In genomic region chr6:158020272-158020711, GRCh38 we compare ENCODE assay signal across 14 cellular contexts. TPM values are rescaled to one million over a fixed set of nuclear protein-coding genes. Genes with fewer than 3 reads are reported as not detected.
A peak's percentile ranks its signal among the peaks of the same experiment; 100 is the strongest.
DNase-seq lines count a peak whose midpoint lies in the region; ATAC-seq, FAIRE-seq and TF ChIP-seq lines count a peak whose summit lies in the region.
"Had no signal": no experiment of that assay in that cellular context is flagged by ENCODE, and none has a peak within 500 bp of the region (broad histone marks: within the 10 kb centered on the region; RNA-seq: fewer than 3 reads in every experiment).

No MANE protein-coding gene starts in this region.

- BruUV-seq in mammary epithelial cell (replicated peaks; lab: Mats Ljungman, UMichigan): no TSS peak
- no TSS peak for BruUV-seq in HepG2 (replicated peaks; lab: Mats Ljungman, UMichigan)

- in situ Hi-C loops in mammary epithelial cell (cut with MboI; ENCODE audit: low sequenced_read_pairs in 2 of 2) (no loop called here), HepG2 (cut with HindIII; ENCODE audit: extremely low pct_ligation_motif_present, low pct_unique_long_range_greater_than_20kb) (no loop called here)

- TF ChIP-seq RAD21 in HepG2 (CRISPR knock-in tag; IDR thresholded peaks at IDR 0.05): no peak

- H3K36me3 ChIP-seq in mammary epithelial cell (ENCODE audit: insufficient read depth, low read length): peaks cover 3% of the 10 kb centered on the region
- H3K36me3 ChIP-seq in breast epithelium: no peaks in the 10 kb centered on the region
- H3K36me3 ChIP-seq in HepG2 (replicated peaks in 1 of 2; ENCODE audit: control insufficient read depth in 1 of 2, insufficient read depth in 2 of 2, low read length in 2 of 2): peaks cover 45 to 79% of the 10 kb centered on the region in 2 experiments
- H3K36me3 ChIP-seq: upper lobe of left lung had no signal

- H3K27ac ChIP-seq in mammary epithelial cell (ENCODE audit: insufficient read depth, low read depth, low read length): no peak overlapping the region
- peak overlapping the region in 1 of 2 donors; percentile 26 for H3K27ac ChIP-seq in breast epithelium
- peak overlapping the region; percentile 4 for H3K27ac ChIP-seq in HepG2 (ENCODE audit: extremely low read length, insufficient read depth, low read length)
- H3K27ac ChIP-seq: upper lobe of left lung had no signal

- H3K4me2 ChIP-seq in mammary epithelial cell (ENCODE audit: insufficient read depth, low read depth, low read length) (no peak overlapping the region), HepG2 (ENCODE audit: low read depth, low read length) (no peak overlapping the region)

- H3K9me3 ChIP-seq in mammary epithelial cell (replicated peaks; ENCODE audit: insufficient read depth, low read length) (no peaks in the 10 kb centered on the region), breast epithelium (no peaks in the 10 kb centered on the region), HepG2 (ENCODE audit: low read length) (no peaks in the 10 kb centered on the region)
- H3K9me3 ChIP-seq: upper lobe of left lung had no signal

- FAIRE-seq in HepG2 (lab: Jason Lieb, UNC): no peak

- CTCF ChIA-PET in mammary epithelial cell (lab: Charles Lee; ENCODE audit: low non-redundant PET): no interaction called here
- CTCF ChIA-PET in HepG2 (lab: Yijun Ruan, JAX; ENCODE audit: low intra/inter-chr PET ratio, low total read pairs): no interaction called here

- peaks cover 31% of the 10 kb centered on the region for H3K79me2 ChIP-seq in mammary epithelial cell (ENCODE audit: insufficient read depth, low read length)
- peaks cover 89% of the 10 kb centered on the region for H3K79me2 ChIP-seq in HepG2 (ENCODE audit: insufficient read depth, low read length)

- dilution Hi-C loops in mammary epithelial cell (cut with HindIII; ENCODE audit: low sequenced_read_pairs): no loop called here

- WGBS in mammary epithelial cell (ENCODE audit: low coverage, missing lambda C conversion rate): 100% methylated on average over 4 of the region's 6 CpGs
- 89% methylated on average over 6 of the region's 6 CpGs for WGBS in HepG2 (ENCODE audit: low lambda C conversion rate)

- TF ChIP-seq EP300 in HepG2 (IDR thresholded peaks at IDR 0.05; ENCODE audit: low read depth in 2 of 2, low read length in 2 of 2): no peak
- TF ChIP-seq EP300 in HepG2 (CRISPR knock-in tag; IDR thresholded peaks at IDR 0.05; ENCODE audit: borderline replicate concordance): no peak

- H3K27me3 Mint-ChIP-seq in activated T-helper 17 cell treated with anti-CD3 and anti-CD28 coated beads, Interleukin-2, amount 50 U/mL, for 72 hours: no peaks in the 10 kb centered on the region
- H3K27me3 Mint-ChIP-seq in stimulated activated naive CD8-positive, alpha-beta T cell treated with anti-CD3 and anti-CD28 coated beads, Interleukin-15, amount 100 ng/mL, for 72 hours: no peaks in the 10 kb centered on the region

- peaks cover 46% of the 10 kb centered on the region for H3K36me3 Mint-ChIP-seq in activated T-helper 17 cell treated with anti-CD3 and anti-CD28 coated beads, Interleukin-2, amount 50 U/mL, for 72 hours (ENCODE audit: low read depth)

- H4K20me1 ChIP-seq in mammary epithelial cell (ENCODE audit: insufficient read depth, low read length) (no peaks in the 10 kb centered on the region), HepG2 (ENCODE audit: insufficient read depth, low read length) (no peaks in the 10 kb centered on the region)

- TF ChIP-seq CTCF in mammary epithelial cell (conservative IDR thresholded peaks at IDR 0.05 in 1 of 2, IDR thresholded peaks at IDR 0.05 in 1 of 2; ENCODE audit: extremely low read depth in 1 of 2, insufficient read depth in 1 of 2, low read depth in 1 of 2, low read length in 2 of 2) (no peak), breast epithelium (IDR thresholded peaks at IDR 0.05) (no peak), HepG2 (CRISPR knock-in tag; IDR thresholded peaks at IDR 0.05) (no peak)

- H3K27ac Mint-ChIP-seq in activated T-helper 17 cell treated with anti-CD3 and anti-CD28 coated beads, Interleukin-2, amount 50 U/mL, for 72 hours: peak overlapping the region; percentile 31
- peak overlapping the region in 1 of 2 donors; percentile 29 for H3K27ac Mint-ChIP-seq in stimulated activated naive CD8-positive, alpha-beta T cell treated with anti-CD3 and anti-CD28 coated beads, Interleukin-15, amount 100 ng/mL, for 72 hours

- POLR2A ChIA-PET in HepG2 (lab: Yijun Ruan, JAX): interaction anchor here (1.7 to 3.8 kb wide), 2 partner anchors 8 to 14 kb away, joined by 8 to 39 read pairs; no protein-coding TSS in a partner anchor

- H3K9me3 Mint-ChIP-seq in activated T-helper 17 cell treated with anti-CD3 and anti-CD28 coated beads, Interleukin-2, amount 50 U/mL, for 72 hours: no peaks in the 10 kb centered on the region
- H3K9me3 Mint-ChIP-seq in stimulated activated naive CD8-positive, alpha-beta T cell treated with anti-CD3 and anti-CD28 coated beads, Interleukin-15, amount 100 ng/mL, for 72 hours: no peaks in the 10 kb centered on the region

- ATAC-seq in activated T-helper 17 cell treated with anti-CD3 and anti-CD28 coated beads, Interleukin-2, amount 50 U/mL, for 72 hours (replicated peaks): peak; percentile 93
- ATAC-seq in HepG2 (no peak), HG03432 (IDR thresholded peaks at IDR 0.05; ENCODE audit: unreplicated experiment) (no peak), HG03139 (IDR thresholded peaks at IDR 0.05; ENCODE audit: unreplicated experiment) (no peak)
- ATAC-seq in stimulated activated naive CD8-positive, alpha-beta T cell treated with anti-CD3 and anti-CD28 coated beads, Interleukin-15, amount 100 ng/mL, for 72 hours: peak; percentile 55

- H3K4me1 Mint-ChIP-seq in activated T-helper 17 cell treated with anti-CD3 and anti-CD28 coated beads, Interleukin-2, amount 50 U/mL, for 72 hours: peaks cover 10% of the 10 kb centered on the region
- peaks cover 17% of the 10 kb centered on the region for H3K4me1 Mint-ChIP-seq in stimulated activated naive CD8-positive, alpha-beta T cell treated with anti-CD3 and anti-CD28 coated beads, Interleukin-15, amount 100 ng/mL, for 72 hours

- no peak overlapping the region for H3K4me3 ChIP-seq in mammary epithelial cell (replicated peaks in 1 of 3; ENCODE audit: insufficient read depth in 1 of 3, low read depth in 2 of 3, low read length in 3 of 3)
- H3K4me3 ChIP-seq in breast epithelium: no peak overlapping the region
- no peak overlapping the region for H3K4me3 ChIP-seq in HepG2 (replicated peaks in 1 of 3; ENCODE audit: insufficient read depth in 1 of 3, low read depth in 2 of 3, low read length in 3 of 3)
- H3K4me3 ChIP-seq: upper lobe of left lung had no signal

- TF ChIP-seq POLR2A in breast epithelium (IDR thresholded peaks at IDR 0.05) (no peak), HepG2 (IDR thresholded peaks at IDR 0.05; ENCODE audit: insufficient read depth in 1 of 2, low read depth in 2 of 2, low read length in 2 of 2) (no peak)

- H3K27me3 ChIP-seq in mammary epithelial cell (ENCODE audit: insufficient read depth, low read length): no peaks in the 10 kb centered on the region
- no peaks in the 10 kb centered on the region for H3K27me3 ChIP-seq in breast epithelium
- no peaks in the 10 kb centered on the region for H3K27me3 ChIP-seq in HepG2 (ENCODE audit: control insufficient read depth in 1 of 2, insufficient read depth in 2 of 2, low read length in 2 of 2)
- H3K27me3 ChIP-seq: upper lobe of left lung had no signal

- H3K4me1 ChIP-seq in mammary epithelial cell (ENCODE audit: insufficient read depth, low read length) (no peaks in the 10 kb centered on the region), breast epithelium (peaks cover 0 to 4% of the 10 kb centered on the region in 2 donors), HepG2 (ENCODE audit: insufficient read depth, low read length) (peaks cover 70% of the 10 kb centered on the region)
- H3K4me1 ChIP-seq: upper lobe of left lung had no signal

- H3K4me3 Mint-ChIP-seq in activated T-helper 17 cell treated with anti-CD3 and anti-CD28 coated beads, Interleukin-2, amount 50 U/mL, for 72 hours: no peak overlapping the region
- no peak overlapping the region for H3K4me3 Mint-ChIP-seq in stimulated activated naive CD8-positive, alpha-beta T cell treated with anti-CD3 and anti-CD28 coated beads, Interleukin-15, amount 100 ng/mL, for 72 hours

- H3K9ac ChIP-seq in mammary epithelial cell (ENCODE audit: insufficient read depth, low read length) (no peak overlapping the region), HepG2 (ENCODE audit: insufficient read depth, low read depth, low read length) (no peak overlapping the region)

- DNase-seq in mammary epithelial cell (peak; percentile 35), breast epithelium (ENCODE audit: low spot score in 2 of 2) (no peak), HepG2 (ENCODE audit: low spot score) (no peak), DMS79 (lab: John Stamatoyannopoulos, UW) (no peak)
- DNase-seq in stimulated activated naive CD8-positive, alpha-beta T cell treated with anti-CD3 and anti-CD28 coated beads, Interleukin-15, amount 100 ng/mL, for 72 hours: no peak
- DNase-seq: activated CD4-positive, alpha-beta T cell treated with anti-CD3 and anti-CD28 coated beads, Interleukin-2, amount 50 U/mL, for 1 hour; cortex of kidney; H7; NCI-H2029 treated with DMSO at 0.1 percent for 48 hours; NCI-H774; upper lobe of left lung had no signal

- H2AFZ ChIP-seq in mammary epithelial cell (ENCODE audit: low read depth, low read length) (no peak overlapping the region), HepG2 (ENCODE audit: low read length) (no peak overlapping the region)

- intact Hi-C loops in mammary epithelial cell (cut with micrococcal nuclease) (no loop called here), breast epithelium (cut with DNase I; ENCODE audit: low total_unique reads) (no loop called here), HepG2 (cut with micrococcal nuclease; ENCODE audit: unreplicated experiment) (no loop called here)

RNA-seq across cellular contexts. Expression of gene SYNJ2, which starts 38.6 kb away (rescaled TPM):
- 10 to 100 TPM; 16.0 to 26.6 TPM for total RNA-seq in mammary epithelial cell
- polyA plus RNA-seq in mammary epithelial cell: 17.0 TPM
- polyA minus RNA-seq in mammary epithelial cell: 66.3 TPM
- total RNA-seq in breast epithelium: 10 to 100 TPM in 2 of 3 donors, 1 to 10 TPM in 1; 3.0 to 20.2 (median 15.7) TPM
- 10 to 100 TPM; 28.0 to 32.0 TPM for total RNA-seq in activated T-helper 17 cell treated with anti-CD3 and anti-CD28 coated beads, Interleukin-2, amount 50 U/mL, for 72 hours
- 39.0 and 39.1 TPM in 2 replicates for total RNA-seq in HepG2 (2016; rRNA removed; fragmentation: Illumina TruSeq; extraction: Trizol)
- 50.4 and 51.2 TPM in 2 replicates for total RNA-seq in HepG2 (2016; cell fraction: cytosol; rRNA removed; fragmentation: Illumina TruSeq; extraction: Trizol; ENCODE audit: low read depth)
- 32.6 and 44.6 TPM in 2 replicates for total RNA-seq in HepG2 (2016; cell fraction: insoluble cytoplasmic fraction; rRNA removed; fragmentation: Illumina TruSeq; extraction: Trizol)
- 52.4 and 52.9 TPM in 2 replicates for total RNA-seq in HepG2 (2016; cell fraction: membrane; rRNA removed; fragmentation: Illumina TruSeq; extraction: Trizol)
- total RNA-seq in HepG2 (2016; cell fraction: nucleus; rRNA removed; fragmentation: Illumina TruSeq; extraction: Trizol): 33.3 and 38.2 TPM in 2 replicates
- polyA plus RNA-seq in HepG2 (2011; rRNA removed): 57.6 and 59.5 TPM in 2 replicates
- polyA plus RNA-seq in HepG2 (2011; cell fraction: cytosol; rRNA removed): 44.7 and 49.0 TPM in 2 replicates
- polyA plus RNA-seq in HepG2 (2011; cell fraction: nucleus; rRNA removed): 85.9 and 86.7 TPM in 2 replicates
- polyA plus RNA-seq in HepG2 (2012): 53.7 and 59.9 TPM in 2 replicates
- polyA plus RNA-seq in HepG2 (2016; cell fraction: cytosol; fragmentation: Illumina TruSeq; extraction: Trizol; ENCODE audit: low read depth): 53.0 and 54.8 TPM in 2 replicates
- 28.2 and 29.0 TPM in 2 replicates for polyA plus RNA-seq in HepG2 (2016; cell fraction: insoluble cytoplasmic fraction; fragmentation: Illumina TruSeq; extraction: Trizol; ENCODE audit: low read depth)
- polyA plus RNA-seq in HepG2 (2016; cell fraction: membrane; fragmentation: Illumina TruSeq; extraction: Trizol; ENCODE audit: low read depth): 41.5 and 42.8 TPM in 2 replicates
- 49.3 and 52.0 TPM in 2 replicates for polyA plus RNA-seq in HepG2 (2016; cell fraction: nucleus; fragmentation: Illumina TruSeq; extraction: Trizol; ENCODE audit: insufficient read depth, low read depth)
- polyA minus RNA-seq in HepG2 (2011; rRNA and poly(A)+ RNA removed; ENCODE audit: low replicate concordance): 21.9 and 161 TPM in 2 replicates
- polyA minus RNA-seq in HepG2 (2011; cell fraction: cytosol; rRNA and poly(A)+ RNA removed): 57.2 and 71.5 TPM in 2 replicates
- 135 and 148 TPM in 2 replicates for polyA minus RNA-seq in HepG2 (2011; cell fraction: nucleus; rRNA and poly(A)+ RNA removed)

Comparison
In these comparisons a context has a peak if more than half of its experiments do, and no peak if none do; other contexts are left out.
1. ATAC-seq: peak in activated T-helper 17 cell treated with anti-CD3 and anti-CD28 coated beads, Interleukin-2, amount 50 U/mL, for 72 hours (single experiment) and stimulated activated naive CD8-positive, alpha-beta T cell treated with anti-CD3 and anti-CD28 coated beads, Interleukin-15, amount 100 ng/mL, for 72 hours (single experiment); none in HepG2 (single experiment), HG03432 (single experiment) and HG03139 (single experiment).